Comparison of ENCODE assay signal across 22 cellular contexts in the genomic region with DNA sequence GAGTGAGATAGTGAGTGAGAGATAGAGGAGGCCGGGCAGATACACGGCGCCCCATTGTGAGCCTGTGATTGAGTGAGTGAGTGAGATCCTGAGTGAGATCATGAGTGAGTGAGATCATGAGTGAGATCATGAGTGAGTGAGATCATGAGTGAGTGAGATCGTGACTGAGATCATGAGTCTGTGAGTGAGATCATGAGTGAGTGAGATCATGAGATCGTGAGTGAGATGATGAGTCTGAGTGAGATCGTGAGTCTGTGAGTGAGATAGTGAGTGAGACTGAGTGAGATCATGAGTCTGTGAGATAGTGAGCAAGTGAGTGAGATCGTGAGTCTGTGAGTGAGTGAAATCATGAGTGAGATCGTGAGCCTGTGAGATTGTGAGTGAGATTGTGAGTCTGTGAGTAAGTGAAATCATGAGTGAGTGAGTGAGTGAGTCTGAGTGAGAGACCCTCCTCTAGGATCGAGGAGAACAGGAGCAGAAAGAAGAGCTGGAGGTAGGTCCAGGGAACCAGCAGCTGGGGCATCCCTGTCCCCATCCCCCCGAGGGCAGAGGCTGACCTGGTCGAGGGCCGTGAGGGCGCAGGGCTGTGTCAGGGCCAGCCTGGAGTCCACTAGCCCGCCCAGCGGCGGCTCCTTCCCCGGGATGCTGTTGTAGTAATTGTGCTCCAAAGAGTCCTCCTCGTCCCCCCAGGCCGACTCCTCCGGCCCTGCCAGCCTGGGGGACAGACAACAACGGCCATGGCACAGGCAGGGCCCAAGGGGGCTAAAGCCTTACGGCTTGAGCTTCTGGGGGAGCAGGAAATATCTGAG. TPM values are rescaled to one million over a fixed set of nuclear protein-coding genes. Genes with fewer than 3 reads are reported as not detected.
DNase-seq lines count a peak whose midpoint lies in the region; ATAC-seq and TF ChIP-seq lines count a peak whose summit lies in the region.
"Had no signal": no experiment of that assay in that cellular context is flagged by ENCODE, and none has a peak within 500 bp of the region (broad histone marks: within the 10 kb centered on the region; RNA-seq: fewer than 3 reads in every experiment).

No MANE protein-coding gene starts in this region.

- DNase-seq in left cardiac atrium: peak; percentile 9
- DNase-seq in left ventricle myocardium inferior: no peak
- peak; percentile 2 for DNase-seq in fibroblast of mammary gland (ENCODE audit: low read depth)
- no peak for DNase-seq in dedifferentiated amniotic fluid mesenchymal stem cell (ENCODE audit: extremely low spot score)
- DNase-seq: BE2C, EL, GF-D8, NCI-H1105, NCI-H146, NCI-H2029 treated with DMSO at 0.1 percent for 48 hours, NCI-H2171, NCI-H345, NCI-H524, NCI-H774, Peyer's patch had no signal

- H3K27ac ChIP-seq in left ventricle myocardium inferior (replicated peaks): no peak overlapping the region
- H3K27ac ChIP-seq in angular gyrus (ENCODE audit: low read depth, low read length): peak overlapping the region; percentile 73
- H3K27ac ChIP-seq: HL-60, KMS-11, Peyer's patch, SJSA1 had no signal

- peaks cover 20% of the 10 kb centered on the region for H3K36me3 ChIP-seq in left ventricle myocardium inferior
- H3K36me3 ChIP-seq: BE2C, Peyer's patch, SJSA1 had no signal

- H3K9me3 ChIP-seq in left ventricle myocardium inferior (replicated peaks): no peaks in the 10 kb centered on the region
- H3K9me3 ChIP-seq: BE2C, Peyer's patch, SJSA1 had no signal

- no peak for ATAC-seq in left cardiac atrium
- ATAC-seq in GM19455 (IDR thresholded peaks at IDR 0.05; ENCODE audit: unreplicated experiment): no peak
- no peak for ATAC-seq in HG03565 (IDR thresholded peaks at IDR 0.05; ENCODE audit: unreplicated experiment)

- H3K27me3 ChIP-seq in left ventricle myocardium inferior (ENCODE audit: low read depth): no peaks in the 10 kb centered on the region
- H3K27me3 ChIP-seq: BE2C, Peyer's patch had no signal

- no peak overlapping the region for H3K4me3 ChIP-seq in left ventricle myocardium inferior
- H3K4me3 ChIP-seq in fibroblast of mammary gland (ENCODE audit: control insufficient read depth, low read depth, low read length): no peak overlapping the region
- H3K4me3 ChIP-seq: Peyer's patch, SJSA1 had no signal

- intact Hi-C loops in left cardiac atrium (cut with DNase I) (no loop called here), left ventricle myocardium inferior (cut with micrococcal nuclease) (no loop called here)

- TF ChIP-seq CTCF in left ventricle myocardium inferior (IDR thresholded peaks at IDR 0.05; ENCODE audit: borderline replicate concordance) (no peak), fibroblast of mammary gland (conservative IDR thresholded peaks at IDR 0.05; ENCODE audit: control insufficient read depth, insufficient read depth, low read depth, low read length) (no peak)

- peaks cover 2% of the 10 kb centered on the region for H3K4me1 ChIP-seq in left ventricle myocardium inferior
- H3K4me1 ChIP-seq: BE2C, Peyer's patch, SJSA1 had no signal

RNA-seq across cellular contexts. Expression of gene C2CD4C, which starts 25.4 kb away (rescaled TPM):
- total RNA-seq in left cardiac atrium (under 1 TPM; 0.76 to 0.88 TPM), left ventricle myocardium inferior (0.63 TPM)

RNA-seq across cellular contexts. Expression of gene SHC2, which starts 26.5 kb away (rescaled TPM):
- total RNA-seq in left cardiac atrium (10 to 100 TPM; 10.7 to 19.4 TPM), left ventricle myocardium inferior (11.3 TPM)
- total RNA-seq: HT-29, SJSA1 had no signal

Comparison
In these comparisons a context has a peak if more than half of its experiments do, and no peak if none do; other contexts are left out.
1. DNase-seq: peak in left cardiac atrium (single experiment) and fibroblast of mammary gland (single experiment); none in left ventricle myocardium inferior (single experiment) and dedifferentiated amniotic fluid mesenchymal stem cell (single experiment).